In genomic region chr15:71237456-71238188, GRCh38 we compare ENCODE assay signal across 12 cellular contexts.
DNase-seq lines count a peak whose midpoint lies in the region; ATAC-seq and TF ChIP-seq lines count a peak whose summit lies in the region.
"Had no signal": no experiment of that assay in that cellular context is flagged by ENCODE, and none has a peak within 500 bp of the region (broad histone marks: within the 10 kb centered on the region; RNA-seq: fewer than 3 reads in every experiment).

No MANE protein-coding gene starts in this region.

- H3K4me3 ChIP-seq in BJ (ENCODE audit: low read depth, low read length) (no peak overlapping the region), epithelial cell of esophagus (ENCODE audit: low read length) (no peak overlapping the region), mesodermal cell (ENCODE audit: extremely low read depth, insufficient read depth, low read length, poor library complexity, severe bottlenecking) (no peak overlapping the region), coronary artery (no peak overlapping the region)

- POLR2A ChIA-PET in BJ (lab: Charles Lee) = no interaction called here

- ATAC-seq in GM18519 (IDR thresholded peaks at IDR 0.05; ENCODE audit: low FRiP score, unreplicated experiment) (no peak), HG02970 (IDR thresholded peaks at IDR 0.05; ENCODE audit: low FRiP score, unreplicated experiment) (no peak), GM19023 (IDR thresholded peaks at IDR 0.05; ENCODE audit: unreplicated experiment) (no peak)
- ATAC-seq: stimulated activated naive B cell treated with anti-CD40 and anti-IgM and Interleukin-4, amounts not matched to agents 10 μg/mL and 1 μg/mL and 100 μg/mL, for 72 hours had no signal

- H3K36me3 ChIP-seq in BJ (ENCODE audit: control insufficient read depth, insufficient read depth, low read length) (peaks cover 2% of the 10 kb centered on the region), mesodermal cell (ENCODE audit: control insufficient read depth, insufficient read depth, low read length) (no peaks in the 10 kb centered on the region)
- H3K36me3 ChIP-seq: neutrophil had no signal

- TF ChIP-seq CTCF in BJ (IDR thresholded peaks at IDR 0.05; ENCODE audit: insufficient read depth, low read depth, low read length) (no peak), epithelial cell of esophagus (IDR thresholded peaks at IDR 0.05; ENCODE audit: insufficient read depth, low read depth, low read length, missing control alignments) (peak; percentile 19), coronary artery (IDR thresholded peaks at IDR 0.05) (no peak)

- no peaks in the 10 kb centered on the region for H3K27me3 ChIP-seq in BJ (ENCODE audit: control insufficient read depth, insufficient read depth, low read length)
- H3K27me3 ChIP-seq: neutrophil had no signal

- H3K27ac ChIP-seq in mesodermal cell (ENCODE audit: low read depth, low read length, severe bottlenecking) = peak overlapping the region; percentile 52
- no peak overlapping the region for H3K27ac ChIP-seq in coronary artery
- H3K27ac ChIP-seq: neutrophil had no signal

- CTCF ChIA-PET in BJ (lab: Yijun Ruan, JAX) = interaction anchor here (0.8 to 1.0 kb wide), 2 partner anchors 15 to 122 kb away, joined by 3 read pairs; partner anchors contain the start of gene THSD4

- WGBS in mesodermal cell (ENCODE audit: insufficient coverage in 2 of 2), 2 experiments = 83 to 88% methylated on average over 7 of the region's 11 CpGs

- H3K9me3 ChIP-seq in mesodermal cell (ENCODE audit: control insufficient read depth, low read length) = no peaks in the 10 kb centered on the region
- H3K9me3 ChIP-seq: neutrophil had no signal

- no peaks in the 10 kb centered on the region for H3K4me1 ChIP-seq in mesodermal cell (ENCODE audit: control insufficient read depth, insufficient read depth, low read length, poor library complexity, severe bottlenecking)

- DNase-seq in BJ (ENCODE audit: low read depth) (peak; percentile 63), NCI-H2227 treated with DMSO at 0.1 percent for 48 hours (lab: John Stamatoyannopoulos, UW) (peak; percentile 33), epithelial cell of esophagus (ENCODE audit: low read depth) (peak; percentile 99), coronary artery (ENCODE audit: low spot score) (no peak)
- DNase-seq: effector CD4-positive, alpha-beta T cell; NCI-H1092 treated with DMSO at 0.1 percent for 48 hours; stimulated activated naive B cell treated with anti-CD40 and anti-IgM and Interleukin-4, amounts not matched to agents 10 μg/mL and 1 μg/mL and 100 μg/mL, for 72 hours had no signal
